In the genomic region with DNA sequence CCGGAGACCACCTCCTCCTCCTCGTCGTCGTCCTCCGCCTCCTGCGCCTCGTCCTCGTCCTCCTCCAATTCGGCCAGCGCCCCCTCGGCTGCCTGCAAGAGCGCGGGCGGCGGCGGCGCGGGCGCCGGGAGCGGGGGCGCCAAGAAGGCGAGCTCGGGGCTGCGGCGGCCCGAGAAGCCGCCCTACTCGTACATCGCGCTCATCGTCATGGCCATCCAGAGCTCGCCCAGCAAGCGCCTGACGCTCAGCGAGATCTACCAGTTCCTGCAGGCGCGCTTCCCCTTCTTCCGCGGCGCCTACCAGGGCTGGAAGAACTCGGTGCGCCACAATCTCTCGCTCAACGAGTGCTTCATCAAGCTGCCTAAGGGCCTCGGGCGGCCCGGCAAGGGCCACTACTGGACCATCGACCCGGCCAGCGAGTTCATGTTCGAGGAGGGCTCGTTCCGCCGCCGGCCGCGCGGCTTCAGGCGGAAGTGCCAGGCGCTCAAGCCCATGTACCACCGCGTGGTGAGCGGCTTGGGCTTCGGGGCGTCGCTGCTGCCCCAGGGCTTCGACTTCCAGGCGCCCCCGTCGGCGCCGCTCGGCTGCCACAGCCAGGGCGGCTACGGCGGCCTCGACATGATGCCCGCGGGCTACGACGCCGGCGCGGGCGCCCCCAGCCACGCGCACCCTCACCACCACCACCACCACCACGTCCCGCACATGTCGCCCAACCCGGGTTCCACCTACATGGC, we compare ENCODE assay signal across 9 cellular contexts. TPM values are rescaled to one million over a fixed set of nuclear protein-coding genes. Genes with fewer than 3 reads are reported as not detected.
A peak's percentile ranks its signal among the peaks of the same experiment; 100 is the strongest.
DNase-seq lines count a peak whose midpoint lies in the region; TF ChIP-seq lines count a peak whose summit lies in the region.
"Had no signal": no experiment of that assay in that cellular context is flagged by ENCODE, and none has a peak within 500 bp of the region (broad histone marks: within the 10 kb centered on the region; RNA-seq: fewer than 3 reads in every experiment).

No MANE protein-coding gene starts in this region.

- H4K12ac ChIP-seq in trophoblast cell (ENCODE audit: low read depth, low read length) = no peak overlapping the region

- H3K4ac ChIP-seq in trophoblast cell (ENCODE audit: low read depth, low read length) = no peak overlapping the region

- no CpG with 5 or more reads among the region's 92 CpGs for WGBS in trophoblast cell (ENCODE audit: extremely low coverage, insufficient coverage, insufficient read length)

- no peaks in the 10 kb centered on the region for H3K9me3 Mint-ChIP-seq in T-helper 2 cell treated with Interferon-gamma antibody and Interleukin-4, amounts not matched to agents 5 μg/mL and 100 μg/mL, for 36 hours

- peaks cover 80% of the 10 kb centered on the region for H3K27me3 Mint-ChIP-seq in T-helper 2 cell treated with Interferon-gamma antibody and Interleukin-4, amounts not matched to agents 5 μg/mL and 100 μg/mL, for 36 hours (ENCODE audit: low read depth)

- peaks cover 4% of the 10 kb centered on the region for H3K36me3 Mint-ChIP-seq in T-helper 2 cell treated with Interferon-gamma antibody and Interleukin-4, amounts not matched to agents 5 μg/mL and 100 μg/mL, for 36 hours (ENCODE audit: low read depth)

- no peak for TF ChIP-seq CTCF in fibroblast of pulmonary artery (IDR thresholded peaks at IDR 0.05; ENCODE audit: low read length, missing control alignments)

- peaks cover 9% of the 10 kb centered on the region for H3K4me1 Mint-ChIP-seq in T-helper 2 cell treated with Interferon-gamma antibody and Interleukin-4, amounts not matched to agents 5 μg/mL and 100 μg/mL, for 36 hours (ENCODE audit: low read depth)

- no peak overlapping the region for H2BK5ac ChIP-seq in trophoblast cell (ENCODE audit: low read depth, low read length, poor library complexity)

- no peak overlapping the region for H3K27ac Mint-ChIP-seq in T-helper 2 cell treated with Interferon-gamma antibody and Interleukin-4, amounts not matched to agents 5 μg/mL and 100 μg/mL, for 36 hours

- no peak overlapping the region for H3K9ac ChIP-seq in trophoblast cell (ENCODE audit: low read length)

- H3K14ac ChIP-seq in trophoblast cell (ENCODE audit: low read length) = no peak overlapping the region

- H3K36me3 ChIP-seq in trophoblast cell (ENCODE audit: control insufficient read depth in 1 of 2, insufficient read depth in 2 of 2, low read length in 2 of 2) = no peaks in the 10 kb centered on the region

- H3K18ac ChIP-seq in trophoblast cell (ENCODE audit: low read length) = no peak overlapping the region

- no peak overlapping the region for H4K91ac ChIP-seq in trophoblast cell (ENCODE audit: low read depth, low read length)

- H3K4me3 Mint-ChIP-seq in T-helper 2 cell treated with Interferon-gamma antibody and Interleukin-4, amounts not matched to agents 5 μg/mL and 100 μg/mL, for 36 hours = peak overlapping the region; percentile 69

- peak; percentile 73 for DNase-seq in DMS 273 (lab: John Stamatoyannopoulos, UW; ENCODE audit: unreplicated experiment)
- no peak for DNase-seq in DMS 273 treated with DMSO at 0.1 percent for 48 hours (lab: John Stamatoyannopoulos, UW)
- DNase-seq in T-helper 2 cell treated with Interferon-gamma antibody and Interleukin-4, amounts not matched to agents 5 μg/mL and 100 μg/mL, for 36 hours (ENCODE audit: low spot score) = no peak
- peak; percentile 47 for DNase-seq in fibroblast of pulmonary artery (ENCODE audit: low read depth)
- peak; percentile 57 to 66 for DNase-seq in trophoblast cell
- DNase-seq in activated effector memory CD4-positive, alpha-beta T cell treated with anti-CD3 and anti-CD28 coated beads, Interleukin-2, amount 50 U/mL, for 16 hours = no peak
- no peak for DNase-seq in epidermal melanocyte (ENCODE audit: insufficient read length, low spot score)
- DNase-seq in 8988T = no peak

- no peaks in the 10 kb centered on the region for H3K79me1 ChIP-seq in trophoblast cell (ENCODE audit: low read length)

- H3K4me3 ChIP-seq in fibroblast of pulmonary artery (replicated peaks; ENCODE audit: low read depth, low read length) (peak overlapping the region; percentile 19), trophoblast cell (ENCODE audit: low read depth, low read length) (peak overlapping the region; percentile 33)

- H3K27ac ChIP-seq in trophoblast cell (ENCODE audit: low read depth, low read length) = no peak overlapping the region
- H3K27ac ChIP-seq: 22Rv1 had no signal

- no peak overlapping the region for H2AFZ ChIP-seq in trophoblast cell (ENCODE audit: insufficient read depth, low read length, poor library complexity)

- H2BK12ac ChIP-seq in trophoblast cell (ENCODE audit: low read length) = no peak overlapping the region

- H2AK5ac ChIP-seq in trophoblast cell (ENCODE audit: low read length) = no peak overlapping the region

- H3K27me3 ChIP-seq in trophoblast cell (ENCODE audit: insufficient read depth, low read length) = peaks cover 89% of the 10 kb centered on the region

- no peak overlapping the region for H2BK120ac ChIP-seq in trophoblast cell (ENCODE audit: insufficient read depth, low read length, poor library complexity)

- peaks cover 7% of the 10 kb centered on the region for H3K9me3 ChIP-seq in trophoblast cell (ENCODE audit: insufficient read depth, low read depth, low read length)

- peaks cover 13 to 20% of the 10 kb centered on the region in 2 experiments for H3K4me1 ChIP-seq in trophoblast cell (ENCODE audit: control insufficient read depth in 1 of 2, insufficient read depth in 2 of 2, low read length in 2 of 2)

- H3K4me2 ChIP-seq in trophoblast cell (ENCODE audit: low read length) = peak overlapping the region; percentile 62

- no peaks in the 10 kb centered on the region for H3K79me2 ChIP-seq in trophoblast cell (ENCODE audit: control insufficient read depth, insufficient read depth, low read length, poor library complexity)

- H4K8ac ChIP-seq in trophoblast cell (ENCODE audit: low read depth, low read length) = no peak overlapping the region

- H3K23ac ChIP-seq in trophoblast cell (ENCODE audit: low read length) = no peak overlapping the region

RNA-seq across cellular contexts. Expression of a gene that starts 0.9 kb away (rescaled TPM):
- polyA plus RNA-seq in trophoblast cell (2013) = 1.0 and 1.1 TPM in 2 replicates

Comparison
In these comparisons a context has a peak if more than half of its experiments do, and no peak if none do; other contexts are left out.
1. DNase-seq: peak in DMS 273 (single experiment), fibroblast of pulmonary artery (single experiment) and trophoblast cell (2 of 2); none in DMS 273 treated with DMSO at 0.1 percent for 48 hours (single experiment), T-helper 2 cell treated with Interferon-gamma antibody and Interleukin-4, amounts not matched to agents 5 μg/mL and 100 μg/mL, for 36 hours (single experiment), activated effector memory CD4-positive, alpha-beta T cell treated with anti-CD3 and anti-CD28 coated beads, Interleukin-2, amount 50 U/mL, for 16 hours (single experiment), epidermal melanocyte (single experiment) and 8988T (single experiment).